Comparison of ENCODE assay signal across 1 cellular context in the genomic region with DNA sequence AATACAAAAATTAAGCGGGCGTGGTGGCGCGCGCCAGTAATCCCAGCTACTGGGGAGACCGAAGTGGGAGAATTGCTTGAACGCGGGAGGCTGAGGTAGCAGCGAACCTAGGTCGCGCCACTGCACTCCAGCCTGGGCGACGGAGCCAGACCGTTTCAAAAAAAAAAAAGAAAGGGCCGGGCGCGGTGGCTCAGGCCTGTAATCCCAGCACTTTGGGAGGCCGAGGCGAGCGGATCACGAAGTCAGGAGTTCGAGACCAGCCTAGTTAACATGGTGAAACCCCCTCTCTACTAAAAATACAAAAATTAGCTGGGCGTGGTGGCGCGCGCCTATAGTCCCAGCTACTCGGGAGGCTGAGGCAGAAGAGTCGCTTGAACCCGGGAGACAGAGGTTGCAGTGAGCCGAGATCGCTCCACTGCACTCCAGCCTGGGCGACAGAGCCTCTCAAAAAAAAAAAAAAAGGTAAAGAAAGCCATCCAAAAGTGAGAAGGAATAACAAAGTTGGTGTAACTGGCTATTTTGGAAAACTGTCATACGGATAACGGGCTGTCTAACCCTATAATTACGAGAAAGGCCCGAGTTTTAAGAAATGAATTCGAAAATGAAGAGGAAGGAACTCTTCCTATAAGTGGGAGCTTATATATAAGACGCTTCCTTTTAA.
A peak's percentile ranks its signal among the peaks of the same experiment; 100 is the strongest.
TF ChIP-seq lines count a peak whose summit lies in the region.

No MANE protein-coding gene starts in this region.

TF ChIP-seq in GM12878, 131 proteins besides CTCF, POLR2A, EP300 and RAD21:
- TF ChIP-seq MLLT1 (IDR thresholded peaks at IDR 0.05): peak; percentile 99
